7 cellular contexts compared by ENCODE assay signal in genomic region chr9:130997395-130997684, GRCh38. TPM values are rescaled to one million over a fixed set of nuclear protein-coding genes. Genes with fewer than 3 reads are reported as not detected.
"Had no signal": no experiment of that assay in that cellular context is flagged by ENCODE, and none has a peak within 500 bp of the region (broad histone marks: within the 10 kb centered on the region; RNA-seq: fewer than 3 reads in every experiment).

No MANE protein-coding gene starts in this region.

- H3K4me3 Mint-ChIP-seq: IgD-negative memory B cell had no signal

- H3K27ac Mint-ChIP-seq: IgD-negative memory B cell had no signal

- DNase-seq: IMR-90, KBM-7, KG1 had no signal

- H3K4me3 ChIP-seq: K562 had no signal

- H3K27ac ChIP-seq: HL-60 had no signal

- H3K36me3 Mint-ChIP-seq: IgD-negative memory B cell had no signal

RNA-seq across cellular contexts. Expression of gene LAMC3, which starts 11.6 kb away (rescaled TPM):
- total RNA-seq: HT-29, IMR-90, K562 had no signal
- polyA plus RNA-seq: IgD-negative memory B cell, IMR-90 had no signal

RNA-seq across cellular contexts. Expression of gene FIBCD1, which starts 58.3 kb away (rescaled TPM):
- polyA plus RNA-seq: IgD-negative memory B cell had no signal
